ENCODE assay signal across 27 cellular contexts in the genomic region with DNA sequence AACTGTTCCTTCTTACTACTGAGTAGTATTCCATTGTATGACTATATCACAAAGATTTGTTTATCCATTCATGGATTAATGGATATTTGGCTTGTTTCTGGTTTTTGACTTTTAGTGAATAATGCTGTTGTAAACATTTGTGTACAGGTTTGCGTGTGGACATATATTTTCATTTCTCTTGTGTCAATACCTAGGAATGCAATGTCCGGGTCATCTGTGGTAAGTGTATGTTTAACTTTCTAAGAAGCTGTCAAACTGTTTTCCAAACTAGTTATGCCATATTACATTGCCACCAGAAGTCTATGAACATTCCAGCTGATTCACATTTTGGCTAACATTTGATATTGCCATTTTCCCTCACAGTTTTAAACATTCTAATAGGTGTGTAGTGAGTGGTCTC. TPM values are rescaled to one million over a fixed set of nuclear protein-coding genes. Genes with fewer than 3 reads are reported as not detected.
DNase-seq lines count a peak whose midpoint lies in the region; ATAC-seq, FAIRE-seq and TF ChIP-seq lines count a peak whose summit lies in the region.
"Had no signal": no experiment of that assay in that cellular context is flagged by ENCODE, and none has a peak within 500 bp of the region (broad histone marks: within the 10 kb centered on the region; RNA-seq: fewer than 3 reads in every experiment).

No MANE protein-coding gene starts in this region.

- TF ChIP-seq EP300 in HepG2 (IDR thresholded peaks at IDR 0.05; ENCODE audit: low read depth in 2 of 2, low read length in 2 of 2) (no peak), HepG2 (CRISPR knock-in tag; IDR thresholded peaks at IDR 0.05; ENCODE audit: borderline replicate concordance) (no peak)

- CTCF ChIA-PET in HepG2 (lab: Yijun Ruan, JAX; ENCODE audit: low intra/inter-chr PET ratio, low total read pairs) = no interaction called here

- H3K36me3 ChIP-seq in liver (ENCODE audit: control insufficient read depth in 4 of 4, insufficient read depth in 3 of 4, low read depth in 1 of 4, low read length in 3 of 4) (no peaks in the 10 kb centered on the region), HepG2 (replicated peaks in 1 of 2; ENCODE audit: control insufficient read depth in 1 of 2, insufficient read depth in 2 of 2, low read length in 2 of 2) (no peaks in the 10 kb centered on the region), SJCRH30 (no peaks in the 10 kb centered on the region)

- ATAC-seq in HepG2 = no peak
- ATAC-seq: GM12878, GM23338, Right ventricle myocardium inferior had no signal

- H3K9ac ChIP-seq in liver (ENCODE audit: low read depth in 1 of 2, low read length in 2 of 2) (no peak overlapping the region), HepG2 (ENCODE audit: insufficient read depth, low read depth, low read length) (no peak overlapping the region)

- intact Hi-C loops in HepG2 (cut with micrococcal nuclease; ENCODE audit: unreplicated experiment) = no loop called here

- no peak for TF ChIP-seq RAD21 in liver (IDR thresholded peaks at IDR 0.05)
- TF ChIP-seq RAD21 in HepG2 (CRISPR knock-in tag; IDR thresholded peaks at IDR 0.05) = no peak

- TF ChIP-seq CTCF in liver (IDR thresholded peaks at IDR 0.05; ENCODE audit: low read depth, low read length, missing input control) (no peak), HepG2 (CRISPR knock-in tag; IDR thresholded peaks at IDR 0.05) (no peak), choroid plexus epithelial cell (conservative IDR thresholded peaks at IDR 0.05; ENCODE audit: low read depth, low read length) (no peak)

- H3K27ac ChIP-seq in liver (ENCODE audit: low read depth in 1 of 2, low read length in 2 of 2) (no peak overlapping the region), HepG2 (ENCODE audit: extremely low read length, insufficient read depth, low read length) (no peak overlapping the region), SJCRH30 (no peak overlapping the region)
- H3K27ac ChIP-seq: PC-9 had no signal

- H3K9me3 ChIP-seq in liver (ENCODE audit: control insufficient read depth in 4 of 4, low read length in 3 of 4) (peaks cover 0 to 2% (median 0%) of the 10 kb centered on the region in 4 donors), HepG2 (ENCODE audit: low read length) (no peaks in the 10 kb centered on the region), SJCRH30 (replicated peaks) (0 out of 2 replicates have a peak, but pooled peaks cover 3% of the 10 kb centered on the region)

- H2AFZ ChIP-seq in HepG2 (ENCODE audit: low read length) = no peak overlapping the region
- H2AFZ ChIP-seq: GM23338, PC-9 had no signal

- H3K4me1 ChIP-seq in liver (ENCODE audit: control insufficient read depth in 4 of 4, insufficient read depth in 4 of 4, low read length in 3 of 4) (peaks cover 0 to 3% (median under 1%) of the 10 kb centered on the region in 4 donors), HepG2 (ENCODE audit: insufficient read depth, low read length) (no peaks in the 10 kb centered on the region), SJCRH30 (no peaks in the 10 kb centered on the region)

- no TSS peak for BruUV-seq in HepG2 (replicated peaks; lab: Mats Ljungman, UMichigan)

- DNase-seq in HepG2 (ENCODE audit: low spot score) (no peak), NCI-H460 (ENCODE audit: extremely low read depth, low read depth) (peak; percentile 29), choroid plexus epithelial cell (ENCODE audit: low read depth) (peak; percentile 21), COLO668 (lab: John Stamatoyannopoulos, UW; ENCODE audit: unreplicated experiment) (no peak), SJCRH30 (no peak), ecto neural progenitor cell (ENCODE audit: low spot score) (no peak)
- DNase-seq: 8988T, DMS153, DND-41, GDM1, H9, HFFc6, KBM-7, NCI-H1048, NCI-H1417, NCI-H1694, NCI-H2029 treated with DMSO at 0.1 percent for 48 hours, NCI-H446 treated with DMSO at 0.1 percent for 48 hours, NCI-H748 treated with DMSO at 0.1 percent for 48 hours, PC-9 had no signal

- H3K27me3 ChIP-seq in liver (ENCODE audit: control insufficient read depth in 4 of 4, insufficient read depth in 4 of 4, low read length in 3 of 4) = no peaks in the 10 kb centered on the region
- H3K27me3 ChIP-seq in HepG2 (ENCODE audit: control insufficient read depth in 1 of 2, insufficient read depth in 2 of 2, low read length in 2 of 2) = no peaks in the 10 kb centered on the region
- H3K27me3 ChIP-seq in SJCRH30 = no peaks in the 10 kb centered on the region

- no peak for FAIRE-seq in HepG2 (lab: Jason Lieb, UNC)
- FAIRE-seq: GM12878 had no signal

- no peak for TF ChIP-seq POLR2A in HepG2 (IDR thresholded peaks at IDR 0.05; ENCODE audit: insufficient read depth in 1 of 2, low read depth in 2 of 2, low read length in 2 of 2)

- WGBS in liver = 39% methylated on average over 2 of the region's 2 CpGs
- WGBS in HepG2 (ENCODE audit: low lambda C conversion rate) = 1% methylated on average over 2 of the region's 2 CpGs

- no peak overlapping the region for H3K4me2 ChIP-seq in HepG2 (ENCODE audit: low read depth, low read length)
- H3K4me2 ChIP-seq: GM23338, PC-9 had no signal

- POLR2A ChIA-PET in HepG2 (lab: Yijun Ruan, JAX) = no interaction called here

- H3K4me3 ChIP-seq in liver (ENCODE audit: low read depth in 1 of 3, low read length in 3 of 3) (no peak overlapping the region), HepG2 (replicated peaks in 1 of 3; ENCODE audit: insufficient read depth in 1 of 3, low read depth in 2 of 3, low read length in 3 of 3) (no peak overlapping the region), choroid plexus epithelial cell (ENCODE audit: low read depth, low read length) (no peak overlapping the region), SJCRH30 (no peak overlapping the region)
- H3K4me3 ChIP-seq: GM12878, GM23338, PC-9 had no signal

- no peaks in the 10 kb centered on the region for H4K20me1 ChIP-seq in HepG2 (ENCODE audit: insufficient read depth, low read length)

- no peaks in the 10 kb centered on the region for H3K79me2 ChIP-seq in HepG2 (ENCODE audit: insufficient read depth, low read length)

- in situ Hi-C loops in HepG2 (cut with HindIII; ENCODE audit: extremely low pct_ligation_motif_present, low pct_unique_long_range_greater_than_20kb) = no loop called here

TF ChIP-seq in liver, 16 proteins besides CTCF, POLR2A, EP300 and RAD21:
- TF ChIP-seq YY1 (IDR thresholded peaks at IDR 0.05) = peak; percentile 9
- TF ChIP-seq FOXA2 (IDR thresholded peaks at IDR 0.05) = no peak

TF ChIP-seq in HepG2, 621 proteins besides CTCF, POLR2A, EP300 and RAD21 (continues in another document):
- TF ChIP-seq ZNF703 (CRISPR knock-in tag; IDR thresholded peaks at IDR 0.05; ENCODE audit: borderline replicate concordance) (no peak), ZNF552 (CRISPR knock-in tag; IDR thresholded peaks at IDR 0.05; ENCODE audit: borderline replicate concordance) (no peak), GZF1 (CRISPR knock-in tag; IDR thresholded peaks at IDR 0.05) (no peak), ZC3H13 (CRISPR knock-in tag; IDR thresholded peaks at IDR 0.05) (no peak)

RNA-seq across cellular contexts. Expression of gene SLC16A14, which starts 29.1 kb away (rescaled TPM):
- total RNA-seq in liver = 1 to 10 TPM in 1 of 2 donors, under 1 TPM in 1; 0.79 to 3.7 TPM
- polyA plus RNA-seq in liver = 1 to 10 TPM in 1 of 2 donors, under 1 TPM in 1; 0.28 to 1.4 TPM
- not detected in 2 replicates for total RNA-seq in HepG2 (2016; rRNA removed; fragmentation: Illumina TruSeq; extraction: Trizol)
- not detected in 2 replicates for total RNA-seq in HepG2 (2016; cell fraction: cytosol; rRNA removed; fragmentation: Illumina TruSeq; extraction: Trizol; ENCODE audit: low read depth)
- total RNA-seq in HepG2 (2016; cell fraction: insoluble cytoplasmic fraction; rRNA removed; fragmentation: Illumina TruSeq; extraction: Trizol) = not detected in 2 replicates
- not detected in 2 replicates for total RNA-seq in HepG2 (2016; cell fraction: membrane; rRNA removed; fragmentation: Illumina TruSeq; extraction: Trizol)
- not detected in 2 replicates for total RNA-seq in HepG2 (2016; cell fraction: nucleus; rRNA removed; fragmentation: Illumina TruSeq; extraction: Trizol)
- polyA plus RNA-seq in HepG2 (2011; rRNA removed) = 0.04 and 0.05 TPM in 2 replicates
- polyA plus RNA-seq in HepG2 (2011; cell fraction: cytosol; rRNA removed) = not detected in 2 replicates
- not detected in 2 replicates for polyA plus RNA-seq in HepG2 (2011; cell fraction: nucleus; rRNA removed)
- not detected in 2 replicates for polyA plus RNA-seq in HepG2 (2012)
- polyA plus RNA-seq in HepG2 (2016; cell fraction: cytosol; fragmentation: Illumina TruSeq; extraction: Trizol; ENCODE audit: low read depth) = not detected in 2 replicates
- not detected in 2 replicates for polyA plus RNA-seq in HepG2 (2016; cell fraction: insoluble cytoplasmic fraction; fragmentation: Illumina TruSeq; extraction: Trizol; ENCODE audit: low read depth)
- not detected in 2 replicates for polyA plus RNA-seq in HepG2 (2016; cell fraction: membrane; fragmentation: Illumina TruSeq; extraction: Trizol; ENCODE audit: low read depth)
- not detected in 2 replicates for polyA plus RNA-seq in HepG2 (2016; cell fraction: nucleus; fragmentation: Illumina TruSeq; extraction: Trizol; ENCODE audit: insufficient read depth, low read depth)
- 1.4 TPM in 1 of 2 replicates, not detected in the other for polyA minus RNA-seq in HepG2 (2011; rRNA and poly(A)+ RNA removed; ENCODE audit: low replicate concordance)
- polyA minus RNA-seq in HepG2 (2011; cell fraction: cytosol; rRNA and poly(A)+ RNA removed) = not detected in 2 replicates
- not detected in 2 replicates for polyA minus RNA-seq in HepG2 (2011; cell fraction: nucleus; rRNA and poly(A)+ RNA removed)
- 27.6 and 28.4 TPM in 2 replicates for total RNA-seq in NCI-H460 (2014; rRNA removed; shearing (Covaris generic))
- polyA plus RNA-seq in NCI-H460 (2014; cell fraction: nucleus; rRNA removed) = 17.7 and 25.2 TPM in 2 replicates
- total RNA-seq in SJCRH30 (2014; rRNA removed; shearing (Covaris generic)) = not detected in 2 replicates
- total RNA-seq: HT1080, RPMI7951, SK-MEL-5 had no signal

Comparison
In these comparisons a context has a peak if more than half of its experiments do, and no peak if none do; other contexts are left out.
1. DNase-seq: peak in NCI-H460 (single experiment) and choroid plexus epithelial cell (single experiment); none in HepG2 (single experiment), COLO668 (single experiment), SJCRH30 (0 of 2) and ecto neural progenitor cell (single experiment).